24 cellular contexts compared by ENCODE assay signal in genomic region chr14:65038966-65039365, GRCh38. TPM values are rescaled to one million over a fixed set of nuclear protein-coding genes. Genes with fewer than 3 reads are reported as not detected.
A peak's percentile ranks its signal among the peaks of the same experiment; 100 is the strongest.
DNase-seq lines count a peak whose midpoint lies in the region; ATAC-seq, FAIRE-seq and TF ChIP-seq lines count a peak whose summit lies in the region.
"Had no signal": no experiment of that assay in that cellular context is flagged by ENCODE, and none has a peak within 500 bp of the region (broad histone marks: within the 10 kb centered on the region; RNA-seq: fewer than 3 reads in every experiment).

No MANE protein-coding gene starts in this region.

- ATAC-seq in upper lobe of right lung, result no peak
- ATAC-seq: PC-3 had no signal

- H3K4me1 Mint-ChIP-seq in endodermal cell (peaks cover 4% of the 10 kb centered on the region), neural progenitor cell (peaks cover 7% of the 10 kb centered on the region)

- H3K4me2 ChIP-seq in BLaER1 (peak overlapping the region; percentile 25; the same call in 1 of the 2 replicates), neural progenitor cell (no peak overlapping the region), osteoblast (ENCODE audit: insufficient read depth, low read length) (no peak overlapping the region)
- H3K4me2 ChIP-seq: SK-N-SH had no signal

- intact Hi-C loops in uterus (cut with DNase I; ENCODE audit: low total_unique reads) (no loop called here), upper lobe of right lung (cut with DNase I) (no loop called here)

- H3K9ac ChIP-seq in BLaER1, result no peak overlapping the region
- H3K9ac ChIP-seq in endodermal cell (ENCODE audit: extremely low read depth, low read length, poor library complexity, severe bottlenecking), result no peak overlapping the region
- H3K9ac ChIP-seq in neural progenitor cell, result no peak overlapping the region
- H3K9ac ChIP-seq: SK-N-SH had no signal

- H3K4me3 ChIP-seq in BLaER1, result no peak overlapping the region
- H3K4me3 ChIP-seq in endodermal cell (ENCODE audit: low read length), result no peak overlapping the region
- H3K4me3 ChIP-seq in neural progenitor cell, result no peak overlapping the region
- H3K4me3 ChIP-seq in uterus, result no peak overlapping the region
- H3K4me3 ChIP-seq in osteoblast (ENCODE audit: insufficient read depth, low read length), result no peak overlapping the region
- no peak overlapping the region for H3K4me3 ChIP-seq in upper lobe of right lung

- H3K27ac Mint-ChIP-seq in endodermal cell, result peak overlapping the region; percentile 41
- H3K27ac Mint-ChIP-seq in neural progenitor cell, result no peak overlapping the region
- H3K27ac Mint-ChIP-seq: CD4-positive, alpha-beta T cell had no signal

- TF ChIP-seq POLR2A in uterus (IDR thresholded peaks at IDR 0.05), result no peak

- H3K9me3 ChIP-seq in BLaER1, result no peaks in the 10 kb centered on the region
- no peaks in the 10 kb centered on the region for H3K9me3 ChIP-seq in endodermal cell (ENCODE audit: control insufficient read depth, low read length)
- H3K9me3 ChIP-seq in neural progenitor cell (ENCODE audit: low read depth), result no peaks in the 10 kb centered on the region
- H3K9me3 ChIP-seq in uterus, result no peaks in the 10 kb centered on the region
- no peaks in the 10 kb centered on the region for H3K9me3 ChIP-seq in osteoblast (ENCODE audit: low read depth, low read length)
- no peaks in the 10 kb centered on the region for H3K9me3 ChIP-seq in upper lobe of right lung
- H3K9me3 ChIP-seq: SK-N-SH had no signal

- peaks cover 56% of the 10 kb centered on the region for H3K36me3 ChIP-seq in BLaER1
- peaks cover 15% of the 10 kb centered on the region for H3K36me3 ChIP-seq in endodermal cell (ENCODE audit: control insufficient read depth, insufficient read depth, low read length)
- H3K36me3 ChIP-seq in neural progenitor cell, result no peaks in the 10 kb centered on the region
- no peaks in the 10 kb centered on the region for H3K36me3 ChIP-seq in uterus
- H3K36me3 ChIP-seq in osteoblast (ENCODE audit: insufficient read depth, low read length), result peaks cover 23% of the 10 kb centered on the region
- peaks cover 17% of the 10 kb centered on the region for H3K36me3 ChIP-seq in upper lobe of right lung

- H3K9me3 Mint-ChIP-seq in endodermal cell (no peaks in the 10 kb centered on the region), neural progenitor cell (no peaks in the 10 kb centered on the region)
- H3K9me3 Mint-ChIP-seq: CD4-positive, alpha-beta T cell had no signal

- WGBS in endodermal cell (ENCODE audit: insufficient coverage in 1 of 2, insufficient read length in 1 of 2), 2 experiments, result 81 to 100% methylated on average over 1 to 2 of the region's 2 CpGs

- H3K4me3 Mint-ChIP-seq in endodermal cell, result no peak overlapping the region
- no peak overlapping the region for H3K4me3 Mint-ChIP-seq in neural progenitor cell
- H3K4me3 Mint-ChIP-seq: CD4-positive, alpha-beta T cell had no signal

- no peaks in the 10 kb centered on the region for H3K27me3 Mint-ChIP-seq in endodermal cell (ENCODE audit: insufficient read depth)
- H3K27me3 Mint-ChIP-seq in neural progenitor cell (ENCODE audit: insufficient read depth, low read depth), result peaks cover 5% of the 10 kb centered on the region
- H3K27me3 Mint-ChIP-seq: CD4-positive, alpha-beta T cell had no signal

- FAIRE-seq in HTR-8/SVneo (lab: Jason Lieb, UNC), result peak; percentile 84
- FAIRE-seq: GM12891, H1 had no signal

- no peaks in the 10 kb centered on the region for H3K27me3 ChIP-seq in BLaER1
- no peaks in the 10 kb centered on the region for H3K27me3 ChIP-seq in endodermal cell (ENCODE audit: control insufficient read depth, insufficient read depth, low read length, poor library complexity, severe bottlenecking)
- no peaks in the 10 kb centered on the region for H3K27me3 ChIP-seq in neural progenitor cell
- no peaks in the 10 kb centered on the region for H3K27me3 ChIP-seq in uterus
- H3K27me3 ChIP-seq in osteoblast (ENCODE audit: insufficient read depth, low read length), result no peaks in the 10 kb centered on the region
- H3K27me3 ChIP-seq in upper lobe of right lung, result no peaks in the 10 kb centered on the region

- H3K27ac ChIP-seq in BLaER1 (no peak overlapping the region), endodermal cell (ENCODE audit: low read depth, low read length) (no peak overlapping the region), neural progenitor cell (no peak overlapping the region), uterus (no peak overlapping the region), osteoblast (ENCODE audit: low read depth, low read length) (no peak overlapping the region), upper lobe of right lung (no peak overlapping the region)
- H3K27ac ChIP-seq: HL-60 had no signal

- H3K79me2 ChIP-seq in neural progenitor cell (ENCODE audit: low read depth), result no peaks in the 10 kb centered on the region
- no peaks in the 10 kb centered on the region for H3K79me2 ChIP-seq in osteoblast (ENCODE audit: insufficient read depth, low read length)

- no peaks in the 10 kb centered on the region for H3F3A ChIP-seq in neural progenitor cell (ENCODE audit: low read depth)

- H4K20me1 ChIP-seq in BLaER1 (no peaks in the 10 kb centered on the region), neural progenitor cell (ENCODE audit: low read depth) (no peaks in the 10 kb centered on the region), osteoblast (ENCODE audit: insufficient read depth, low read length) (no peaks in the 10 kb centered on the region)

- peaks cover 37% of the 10 kb centered on the region for H3K36me3 Mint-ChIP-seq in endodermal cell (ENCODE audit: low read depth)
- peaks cover 13% of the 10 kb centered on the region for H3K36me3 Mint-ChIP-seq in neural progenitor cell

- peaks cover 15% of the 10 kb centered on the region for H3K4me1 ChIP-seq in BLaER1
- H3K4me1 ChIP-seq in endodermal cell (ENCODE audit: control insufficient read depth, insufficient read depth, low read length), result no peaks in the 10 kb centered on the region
- no peaks in the 10 kb centered on the region for H3K4me1 ChIP-seq in neural progenitor cell
- no peaks in the 10 kb centered on the region for H3K4me1 ChIP-seq in uterus
- H3K4me1 ChIP-seq in osteoblast (ENCODE audit: insufficient read depth, low read length), result no peaks in the 10 kb centered on the region
- H3K4me1 ChIP-seq in upper lobe of right lung, result peaks cover 13% of the 10 kb centered on the region

- TF ChIP-seq CTCF in endodermal cell (conservative IDR thresholded peaks at IDR 0.05) (no peak), neural progenitor cell (IDR thresholded peaks at IDR 0.05) (no peak), uterus (IDR thresholded peaks at IDR 0.05) (no peak), osteoblast (IDR thresholded peaks at IDR 0.05; ENCODE audit: extremely low read depth, low read depth, low read length) (no peak), upper lobe of right lung (IDR thresholded peaks at IDR 0.05) (no peak)

- DNase-seq in HTR-8/SVneo (ENCODE audit: insufficient read length, low spot score) (no peak), endodermal cell (no peak), neural progenitor cell (ENCODE audit: low spot score) (peak; percentile 11), uterus (no peak), osteoblast (ENCODE audit: insufficient read length, low spot score, missing footprints) (no peak), upper lobe of right lung (no peak)
- DNase-seq: CD4-positive, alpha-beta T cell; DMS79; EL; GF-D8; HCEC 1CT; NCI-H1092 treated with DMSO at 0.1 percent for 48 hours; NCI-H1436; NCI-H187; NCI-H2081 treated with DMSO at 0.1 percent for 48 hours; NCI-H2171; NCI-H524; NCI-H748 treated with DMSO at 0.1 percent for 48 hours; PC-3; SK-N-SH had no signal

- no peak overlapping the region for H2AFZ ChIP-seq in neural progenitor cell (replicated peaks)
- no peak overlapping the region for H2AFZ ChIP-seq in osteoblast (ENCODE audit: low read length)

RNA-seq across cellular contexts. Expression of gene FNTB, which starts 52.3 kb away (rescaled TPM):
- total RNA-seq in endodermal cell (10 to 100 TPM; 17.2 to 21.3 TPM), neural progenitor cell (ENCODE audit: low replicate concordance) (8.0 and 20.8 TPM in 2 replicates), uterus (10 to 100 TPM in 3 of 4 donors, 1 to 10 TPM in 1; 7.4 to 29.7 (median 20.4) TPM), osteoblast (12.7 and 18.9 TPM in 2 replicates), upper lobe of right lung (14.2 TPM)
- polyA plus RNA-seq in endodermal cell (2013, experiment 1 of 2), result 18.8 TPM
- polyA plus RNA-seq in endodermal cell (2013, experiment 2 of 2), result 22.1 TPM
